Comparison of ENCODE assay signal across 12 cellular contexts in the genomic region with DNA sequence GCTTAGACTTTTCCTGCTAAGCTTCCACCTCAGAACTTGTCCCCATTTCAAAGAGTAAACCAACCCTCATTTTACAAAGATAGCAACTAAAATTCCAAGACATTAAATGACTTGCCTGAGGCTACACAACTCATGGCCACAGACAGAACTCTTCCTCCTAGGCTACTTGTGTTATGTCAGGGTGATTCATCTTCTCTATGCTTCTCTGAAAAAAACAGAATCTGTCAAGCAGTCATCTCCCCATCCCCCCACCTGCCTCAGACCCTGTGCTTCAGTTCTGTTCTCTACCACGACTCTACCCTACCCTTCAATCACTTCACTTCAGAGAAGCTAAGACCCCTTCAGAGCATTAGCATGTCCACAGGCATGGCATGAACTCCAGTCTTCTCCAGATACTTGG.
DNase-seq lines count a peak whose midpoint lies in the region; ATAC-seq, FAIRE-seq and TF ChIP-seq lines count a peak whose summit lies in the region.
"Had no signal": no experiment of that assay in that cellular context is flagged by ENCODE, and none has a peak within 500 bp of the region (broad histone marks: within the 10 kb centered on the region; RNA-seq: fewer than 3 reads in every experiment).

No MANE protein-coding gene starts in this region.

- peak; percentile 36 for DNase-seq in CD1c-positive myeloid dendritic cell (ENCODE audit: extremely low spot score)
- DNase-seq in MV-4-11 (lab: John Stamatoyannopoulos, UW) = peak; percentile 48
- DNase-seq in activated T-cell treated with anti-CD3 and anti-CD28 coated beads, Interleukin-2, amount 50 U/mL, for 48 hours = peak; percentile 59 to 70
- DNase-seq in memory B cell (ENCODE audit: low spot score in 2 of 2) = no peak
- DNase-seq in mesenteric fat pad (ENCODE audit: low spot score) = no peak
- DNase-seq in GM12892 (ENCODE audit: insufficient read length) = no peak
- DNase-seq: activated CD4-positive, CD25-positive, alpha-beta regulatory T cell treated with anti-CD3 and anti-CD28 coated beads, Interleukin-2, amount 50 U/mL, for 72 hours; testis had no signal

- H3K27ac Mint-ChIP-seq in memory B cell = peak overlapping the region; percentile 36

- H3K9me3 Mint-ChIP-seq in memory B cell = no peaks in the 10 kb centered on the region

- FAIRE-seq in GM12892 (lab: Jason Lieb, UNC) = no peak
- FAIRE-seq: colon, K562 had no signal

- H3K4me3 Mint-ChIP-seq in memory B cell = no peak overlapping the region

- no peaks in the 10 kb centered on the region for H3K27me3 Mint-ChIP-seq in memory B cell

- peaks cover 27% of the 10 kb centered on the region for H3K4me1 Mint-ChIP-seq in memory B cell

- no peak for ATAC-seq in memory B cell (ENCODE audit: low read depth)
- ATAC-seq in HG02973 (IDR thresholded peaks at IDR 0.05; ENCODE audit: unreplicated experiment) = no peak
- no peak for ATAC-seq in HG03565 (IDR thresholded peaks at IDR 0.05; ENCODE audit: unreplicated experiment)
- ATAC-seq: K562 had no signal

- no peaks in the 10 kb centered on the region for H3K36me3 Mint-ChIP-seq in memory B cell

- TF ChIP-seq POLR2A in GM12892 (IDR thresholded peaks at IDR 0.05; ENCODE audit: low read depth, low read length) = no peak

Comparison
In these comparisons a context has a peak if more than half of its experiments do, and no peak if none do; other contexts are left out.
1. DNase-seq: peak in CD1c-positive myeloid dendritic cell (single experiment), MV-4-11 (single experiment) and activated T-cell treated with anti-CD3 and anti-CD28 coated beads, Interleukin-2, amount 50 U/mL, for 48 hours (2 of 2); none in memory B cell (0 of 2), mesenteric fat pad (single experiment) and GM12892 (single experiment).